Comparison of ENCODE assay signal across 30 cellular contexts in the genomic region with DNA sequence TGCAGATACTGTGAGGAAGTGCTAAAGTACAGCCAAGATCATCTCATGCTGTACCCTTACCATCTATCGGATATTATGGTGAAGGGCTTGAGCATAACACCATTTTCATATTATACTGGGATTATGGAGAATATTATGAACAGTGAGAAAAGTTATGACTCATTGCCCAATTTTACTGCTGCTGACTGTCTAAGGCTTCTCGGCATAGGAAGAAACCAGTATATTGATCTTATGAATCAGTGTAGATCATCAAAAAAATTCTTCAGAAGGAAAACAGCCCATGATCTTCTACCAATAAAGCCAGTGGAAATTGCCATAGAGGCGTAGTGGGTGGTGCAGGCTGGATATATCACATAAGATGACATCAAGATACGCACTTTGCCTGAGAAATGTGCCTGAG. TPM values are rescaled to one million over a fixed set of nuclear protein-coding genes. Genes with fewer than 3 reads are reported as not detected.
"Had no signal": no experiment of that assay in that cellular context is flagged by ENCODE, and none has a peak within 500 bp of the region (broad histone marks: within the 10 kb centered on the region; RNA-seq: fewer than 3 reads in every experiment).

No MANE protein-coding gene starts in this region.

- H3K27ac Mint-ChIP-seq: activated CD4-positive, alpha-beta T cell treated with anti-CD3 and anti-CD28 coated beads for 36 hours; activated CD8-positive, alpha-beta memory T cell treated with anti-CD3 and anti-CD28 coated beads, Interleukin-2, amount 10 ng/mL, durations not matched to agents 7 days and 5 days; activated naive CD4-positive, alpha-beta T cell treated with anti-CD3 and anti-CD28 coated beads, Interleukin-2, amount 10 ng/mL, durations not matched to agents 7 days and 5 days; neural progenitor cell; stimulated activated effector memory CD8-positive, alpha-beta T cell treated with anti-CD3 and anti-CD28 coated beads, Interleukin-12 subunit alpha, Interleukin-12 subunit beta, amount 100 ng/mL, for 72 hours; stimulated activated naive CD8-positive, alpha-beta T cell treated with anti-CD3 and anti-CD28 coated beads, Interleukin-15, Interleukin-2, amounts not matched to agents 100 ng/mL and 50 ng/mL, for 24 hours; T-helper 2 cell treated with Interferon-gamma antibody and Interleukin-4, amounts not matched to agents 5 μg/mL and 100 μg/mL, for 36 hours; type B pancreatic cell had no signal

- H3K4me3 Mint-ChIP-seq: activated CD4-positive, alpha-beta T cell treated with anti-CD3 and anti-CD28 coated beads for 36 hours; activated CD8-positive, alpha-beta memory T cell treated with anti-CD3 and anti-CD28 coated beads, Interleukin-2, amount 10 ng/mL, durations not matched to agents 7 days and 5 days; activated naive CD4-positive, alpha-beta T cell treated with anti-CD3 and anti-CD28 coated beads, Interleukin-2, amount 10 ng/mL, durations not matched to agents 7 days and 5 days; neural progenitor cell; stimulated activated effector memory CD8-positive, alpha-beta T cell treated with anti-CD3 and anti-CD28 coated beads, Interleukin-12 subunit alpha, Interleukin-12 subunit beta, amount 100 ng/mL, for 72 hours; stimulated activated naive CD8-positive, alpha-beta T cell treated with anti-CD3 and anti-CD28 coated beads, Interleukin-15, Interleukin-2, amounts not matched to agents 100 ng/mL and 50 ng/mL, for 24 hours; T-helper 2 cell treated with Interferon-gamma antibody and Interleukin-4, amounts not matched to agents 5 μg/mL and 100 μg/mL, for 36 hours; type B pancreatic cell had no signal

- H3K9me3 Mint-ChIP-seq: activated naive CD4-positive, alpha-beta T cell treated with anti-CD3 and anti-CD28 coated beads, Interleukin-2, amount 10 ng/mL, durations not matched to agents 7 days and 5 days; stimulated activated effector memory CD8-positive, alpha-beta T cell treated with anti-CD3 and anti-CD28 coated beads, Interleukin-12 subunit alpha, Interleukin-12 subunit beta, amount 100 ng/mL, for 72 hours; stimulated activated naive CD8-positive, alpha-beta T cell treated with anti-CD3 and anti-CD28 coated beads, Interleukin-15, Interleukin-2, amounts not matched to agents 100 ng/mL and 50 ng/mL, for 24 hours; type B pancreatic cell had no signal

- DNase-seq: activated CD4-positive, alpha-beta T cell treated with anti-CD3 and anti-CD28 coated beads for 36 hours; activated CD4-positive, alpha-beta T cell treated with anti-CD3 and anti-CD28 coated beads, Interleukin-2, amount 50 U/mL, for 48 hours; activated CD4-positive, CD25-positive, alpha-beta regulatory T cell; activated CD8-positive, alpha-beta memory T cell treated with anti-CD3 and anti-CD28 coated beads, Interleukin-2, amount 10 ng/mL, durations not matched to agents 7 days and 5 days; activated effector memory CD4-positive, alpha-beta T cell treated with Interleukin-2 at 50 U/mL for 16 hours; activated naive CD4-positive, alpha-beta T cell treated with anti-CD3 and anti-CD28 coated beads, Interleukin-2, amount 10 ng/mL, durations not matched to agents 7 days and 5 days; adrenal gland; aorta; body of pancreas; cerebellar nuclear complex; dorsolateral prefrontal cortex; effector memory CD4-positive, alpha-beta T cell; islet precursor cell; left cardiac atrium; left ventricle myocardium superior; mammary epithelial cell; occipital lobe; stimulated activated CD4-positive, alpha-beta T cell treated with anti-CD3 and anti-CD28 coated beads, Interleukin-4, amount 100 ng/mL, for 1 hour; substantia nigra; T-helper 1 cell; uterus had no signal

- H3K27me3 Mint-ChIP-seq: activated CD4-positive, alpha-beta T cell treated with anti-CD3 and anti-CD28 coated beads for 36 hours; activated CD8-positive, alpha-beta memory T cell treated with anti-CD3 and anti-CD28 coated beads, Interleukin-2, amount 10 ng/mL, durations not matched to agents 7 days and 5 days; activated naive CD4-positive, alpha-beta T cell treated with anti-CD3 and anti-CD28 coated beads, Interleukin-2, amount 10 ng/mL, durations not matched to agents 7 days and 5 days; stimulated activated naive CD8-positive, alpha-beta T cell treated with anti-CD3 and anti-CD28 coated beads, Interleukin-15, Interleukin-2, amounts not matched to agents 100 ng/mL and 50 ng/mL, for 24 hours; type B pancreatic cell had no signal

- ATAC-seq: activated CD4-positive, alpha-beta T cell treated with anti-CD3 and anti-CD28 coated beads for 36 hours; activated CD8-positive, alpha-beta memory T cell treated with anti-CD3 and anti-CD28 coated beads, Interleukin-2, amount 10 ng/mL, durations not matched to agents 7 days and 5 days; body of pancreas; left cardiac atrium; left ventricle myocardium superior; stimulated activated effector memory CD8-positive, alpha-beta T cell treated with anti-CD3 and anti-CD28 coated beads, Interleukin-12 subunit alpha, Interleukin-12 subunit beta, amount 100 ng/mL, for 72 hours had no signal

- H3K27ac ChIP-seq: adrenal gland, body of pancreas, coronary artery, neural progenitor cell, right atrium auricular region, uterus had no signal

- H3K4me1 Mint-ChIP-seq: neural progenitor cell had no signal

RNA-seq across cellular contexts. Expression of a gene that starts 47.7 kb away (rescaled TPM):
- total RNA-seq: adrenal gland, body of pancreas, epithelial cell of proximal tubule, left cardiac atrium, left ventricle myocardium superior, mammary epithelial cell, pulmonary artery endothelial cell, right atrium auricular region had no signal
